In genomic region chr2:83273322-83273721, GRCh38 we compare ENCODE assay signal across 26 cellular contexts.
"Had no signal": no experiment of that assay in that cellular context is flagged by ENCODE, and none has a peak within 500 bp of the region (broad histone marks: within the 10 kb centered on the region; RNA-seq: fewer than 3 reads in every experiment).

No MANE protein-coding gene starts in this region.

- H3K4me3 ChIP-seq: stomach, suprapubic skin, testis, thoracic aorta, thyroid gland, tibial artery, tibial nerve, transverse colon, upper lobe of left lung, upper lobe of right lung, uterus, vagina had no signal

- H3K36me3 ChIP-seq: stomach, suprapubic skin, thoracic aorta, thyroid gland, tibial artery, tibial nerve, transverse colon, upper lobe of left lung, upper lobe of right lung, uterus, vagina had no signal

- FAIRE-seq: urothelium cell line had no signal

- H3K9me3 ChIP-seq: stomach, suprapubic skin, testis, thoracic aorta, thyroid gland, tibial artery, tibial nerve, transverse colon, upper lobe of left lung, upper lobe of right lung, uterus, vagina had no signal

- ATAC-seq: stimulated activated effector memory CD8-positive, alpha-beta T cell treated with anti-CD3 and anti-CD28 coated beads, Interleukin-12 subunit alpha, Interleukin-12 subunit beta, amount 100 ng/mL, for 72 hours; stimulated activated memory B cell treated with anti-CD40 and anti-IgM and Interleukin-4, amounts not matched to agents 10 μg/mL and 1 μg/mL and 100 μg/mL, for 72 hours; stimulated activated naive B cell treated with anti-CD40 and anti-IgM and Interleukin-4, amounts not matched to agents 10 μg/mL and 1 μg/mL and 100 μg/mL, for 72 hours; stimulated activated naive CD8-positive, alpha-beta T cell treated with anti-CD3 and anti-CD28 coated beads, Interleukin-15, amount 100 ng/mL, for 72 hours; stimulated activated naive CD8-positive, alpha-beta T cell treated with anti-CD3 and anti-CD28 coated beads, Interleukin-15, Interleukin-2, amounts not matched to agents 100 U/mL and 50 U/mL, for 24 hours; upper lobe of right lung had no signal

- H3K4me1 ChIP-seq: stomach, suprapubic skin, testis, thyroid gland, tibial artery, tibial nerve, transverse colon, upper lobe of left lung, upper lobe of right lung, uterus, vagina had no signal

- DNase-seq: stimulated activated CD4-positive, alpha-beta T cell treated with anti-CD3 and anti-CD28 coated beads, Interleukin-2, amount 100 ng/mL, for 48 hours; stimulated activated CD4-positive, alpha-beta T cell treated with anti-CD3 and anti-CD28 coated beads, Interleukin-4, amount 100 ng/mL, for 1 hour; stimulated activated CD4-positive, alpha-beta T cell treated with anti-CD3 and anti-CD28 coated beads, Interleukin-4, amount 100 ng/mL, for 24 hours; stimulated activated CD4-positive, alpha-beta T cell treated with anti-CD3 and anti-CD28 coated beads, Interleukin-4, amount 100 ng/mL, for 4 hours; stimulated activated CD8-positive, alpha-beta memory T cell treated with anti-CD3 and anti-CD28 coated beads, Interleukin-4, amount 100 ng/mL, for 48 hours; stimulated activated naive B cell treated with anti-CD40 and anti-IgM and Interleukin-4, amounts not matched to agents 10 μg/mL and 1 μg/mL and 100 μg/mL, for 72 hours; stimulated activated naive CD4-positive, alpha-beta T cell; stimulated activated naive CD4-positive, alpha-beta T cell treated with Interleukin-2 at 50 U/mL for 16 hours; stimulated activated naive CD8-positive, alpha-beta T cell treated with anti-CD3 and anti-CD28 coated beads, Interleukin-15, amount 100 ng/mL, for 72 hours; stimulated activated naive CD8-positive, alpha-beta T cell treated with anti-CD3 and anti-CD28 coated beads, Interleukin-15, Interleukin-2, amounts not matched to agents 100 U/mL and 50 U/mL, for 24 hours; stomach; substantia nigra; testis; thyroid gland; tibial artery; transverse colon; upper lobe of left lung; upper lobe of right lung; uterus had no signal

- H3K27me3 ChIP-seq: stomach, suprapubic skin, testis, thyroid gland, tibial artery, tibial nerve, transverse colon, upper lobe of left lung, upper lobe of right lung, uterus, vagina had no signal

- H3K27ac ChIP-seq: stomach, suprapubic skin, testis, thoracic aorta, thyroid gland, tibial artery, tibial nerve, transverse colon, upper lobe of left lung, upper lobe of right lung, uterus, vagina had no signal
